Comparison of ENCODE assay signal across 28 cellular contexts in genomic region chr17:3553419-3554401, GRCh38. TPM values are rescaled to one million over a fixed set of nuclear protein-coding genes. Genes with fewer than 3 reads are reported as not detected.
"Had no signal": no experiment of that assay in that cellular context is flagged by ENCODE, and none has a peak within 500 bp of the region (broad histone marks: within the 10 kb centered on the region; RNA-seq: fewer than 3 reads in every experiment).

No MANE protein-coding gene starts in this region.

- H3K27me3 Mint-ChIP-seq: activated CD4-positive, alpha-beta memory T cell treated with anti-CD3 and anti-CD28 coated beads, Interleukin-2, amount 10 ng/mL, durations not matched to agents 7 days and 5 days had no signal

- ATAC-seq: activated CD4-positive, CD25-positive, alpha-beta regulatory T cell treated with anti-CD3 and anti-CD28 coated beads, Interleukin-2, amount 50 U/mL, for 24 hours; gastrocnemius medialis; right cardiac atrium; stimulated activated naive CD8-positive, alpha-beta T cell treated with anti-CD3 and anti-CD28 coated beads, Interleukin-15, Interleukin-2, amounts not matched to agents 100 U/mL and 50 U/mL, for 24 hours; T-helper 17 cell had no signal

- H3K4me3 ChIP-seq: colonic mucosa, dorsolateral prefrontal cortex, gastrocnemius medialis, testis, transverse colon had no signal

- H3K4me1 Mint-ChIP-seq: neural crest cell had no signal

- H3K27ac ChIP-seq: colonic mucosa, dorsolateral prefrontal cortex, gastrocnemius medialis, testis, transverse colon, WERI-Rb-1 had no signal

- DNase-seq: activated CD4-positive, alpha-beta memory T cell treated with anti-CD3 and anti-CD28 coated beads, Interleukin-2, amount 10 ng/mL, durations not matched to agents 7 days and 5 days; activated CD4-positive, alpha-beta T cell treated with anti-CD3 and anti-CD28 coated beads, Interleukin-2, amount 10 ng/mL, durations not matched to agents 24 days and 14 days; activated CD8-positive, alpha-beta memory T cell treated with anti-CD3 and anti-CD28 coated beads, Interleukin-2, amount 50 U/mL, for 48 hours; activated gamma-delta T cell treated with Interleukin-2 at 50 U/mL for 16 hours; activated naive CD4-positive, alpha-beta T cell treated with anti-CD3 and anti-CD28 coated beads, Interleukin-2, amount 50 U/mL, for 16 hours; activated T-cell treated with anti-CD3 and anti-CD28 coated beads, Interleukin-2, amount 50 U/mL, for 24 hours; cerebellar nuclear complex; colonic mucosa; dorsolateral prefrontal cortex; effector memory CD4-positive, alpha-beta T cell; erythroblast; gastrocnemius medialis; glutamatergic neuron; mammary epithelial cell; naive B cell; occipital lobe; stimulated activated CD4-positive, alpha-beta T cell treated with anti-CD3 and anti-CD28 coated beads, Interleukin-2, amount 100 ng/mL, for 48 hours; stimulated activated naive CD8-positive, alpha-beta T cell treated with anti-CD3 and anti-CD28 coated beads, Interleukin-15, Interleukin-2, amounts not matched to agents 100 U/mL and 50 U/mL, for 24 hours; T-helper 17 cell; T1000; testis; transverse colon; WERI-Rb-1 had no signal

- H3K27me3 ChIP-seq: colonic mucosa, gastrocnemius medialis, testis had no signal

- H3K27ac Mint-ChIP-seq: activated CD4-positive, alpha-beta memory T cell treated with anti-CD3 and anti-CD28 coated beads, Interleukin-2, amount 10 ng/mL, durations not matched to agents 7 days and 5 days; activated CD4-positive, alpha-beta T cell treated with anti-CD3 and anti-CD28 coated beads, Interleukin-2, amount 10 ng/mL, durations not matched to agents 24 days and 14 days; mesothelial cell of epicardium; naive B cell; T-helper 17 cell had no signal

- H3K9me3 ChIP-seq: colonic mucosa, gastrocnemius medialis, testis, transverse colon had no signal

- H3K4me1 ChIP-seq: gastrocnemius medialis, testis had no signal

- H3K36me3 ChIP-seq: colonic mucosa, gastrocnemius medialis, transverse colon, WERI-Rb-1 had no signal

- H3K4me3 Mint-ChIP-seq: activated CD4-positive, alpha-beta memory T cell treated with anti-CD3 and anti-CD28 coated beads, Interleukin-2, amount 10 ng/mL, durations not matched to agents 7 days and 5 days; activated CD4-positive, alpha-beta T cell treated with anti-CD3 and anti-CD28 coated beads, Interleukin-2, amount 10 ng/mL, durations not matched to agents 24 days and 14 days; activated T-cell treated with anti-CD3 and anti-CD28 coated beads, Interleukin-2, amount 50 U/mL, for 24 hours; mesothelial cell of epicardium; naive B cell; neural crest cell; T-helper 17 cell had no signal

- H3K36me3 Mint-ChIP-seq: mesothelial cell of epicardium, naive B cell had no signal

- H3K9me3 Mint-ChIP-seq: activated CD4-positive, alpha-beta memory T cell treated with anti-CD3 and anti-CD28 coated beads, Interleukin-2, amount 10 ng/mL, durations not matched to agents 7 days and 5 days; activated CD4-positive, alpha-beta T cell treated with anti-CD3 and anti-CD28 coated beads, Interleukin-2, amount 10 ng/mL, durations not matched to agents 24 days and 14 days; activated T-cell treated with anti-CD3 and anti-CD28 coated beads, Interleukin-2, amount 50 U/mL, for 24 hours had no signal

RNA-seq across cellular contexts. Expression of gene TRPV3, which starts 3.9 kb away (rescaled TPM):
- total RNA-seq: pulmonary artery endothelial cell had no signal
